ENCODE assay signal across 1 cellular context in genomic region chr3:141414800-141415462, GRCh38.
TF ChIP-seq lines count a peak whose summit lies in the region.

No MANE protein-coding gene starts in this region.

TF ChIP-seq in A549, 52 proteins besides CTCF, POLR2A, EP300 and RAD21 (continued from another document):
- TF ChIP-seq PBX3 (IDR thresholded peaks at IDR 0.05) (peak; percentile 62; the same call in 1 of the 2 replicates), MAZ (IDR thresholded peaks at IDR 0.05; ENCODE audit: borderline replicate concordance, low read depth, low read length) (no peak), TP53 (CRISPR knock-in tag; IDR thresholded peaks at IDR 0.05) (peak; percentile 55), HEYL (CRISPR knock-in tag; IDR thresholded peaks at IDR 0.05) (peak; percentile 90), BHLHE40 (IDR thresholded peaks at IDR 0.05; ENCODE audit: low read depth, low read length) (no peak)
TF ChIP-seq in A549: peak in this region for 27.
